Comparison of ENCODE assay signal across 1 cellular context in the genomic region with DNA sequence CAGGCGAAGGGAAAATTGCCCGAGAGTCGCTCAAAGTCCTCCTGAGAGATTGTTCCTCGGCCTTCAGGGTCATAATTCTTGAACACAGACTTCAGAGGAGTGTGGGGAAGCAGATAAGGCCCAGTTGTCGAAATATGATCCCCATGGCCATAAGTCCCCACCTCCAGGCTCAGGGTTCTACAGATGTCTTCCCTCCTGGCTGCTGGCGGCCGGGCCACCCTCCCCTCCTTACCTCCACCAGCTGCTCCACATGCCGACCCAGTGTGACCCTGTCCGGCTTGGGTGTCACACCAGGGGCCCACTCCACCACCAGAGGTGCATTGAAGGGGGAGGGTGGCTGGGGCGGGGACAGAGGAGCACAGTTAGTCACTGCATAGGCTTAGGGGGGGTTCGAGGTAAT.
TF ChIP-seq lines count a peak whose summit lies in the region.

No MANE protein-coding gene starts in this region.

TF ChIP-seq in K562, 482 proteins besides CTCF, POLR2A, EP300 and RAD21 (continued from another document and continues in another):
- TF ChIP-seq, protein P1, sequence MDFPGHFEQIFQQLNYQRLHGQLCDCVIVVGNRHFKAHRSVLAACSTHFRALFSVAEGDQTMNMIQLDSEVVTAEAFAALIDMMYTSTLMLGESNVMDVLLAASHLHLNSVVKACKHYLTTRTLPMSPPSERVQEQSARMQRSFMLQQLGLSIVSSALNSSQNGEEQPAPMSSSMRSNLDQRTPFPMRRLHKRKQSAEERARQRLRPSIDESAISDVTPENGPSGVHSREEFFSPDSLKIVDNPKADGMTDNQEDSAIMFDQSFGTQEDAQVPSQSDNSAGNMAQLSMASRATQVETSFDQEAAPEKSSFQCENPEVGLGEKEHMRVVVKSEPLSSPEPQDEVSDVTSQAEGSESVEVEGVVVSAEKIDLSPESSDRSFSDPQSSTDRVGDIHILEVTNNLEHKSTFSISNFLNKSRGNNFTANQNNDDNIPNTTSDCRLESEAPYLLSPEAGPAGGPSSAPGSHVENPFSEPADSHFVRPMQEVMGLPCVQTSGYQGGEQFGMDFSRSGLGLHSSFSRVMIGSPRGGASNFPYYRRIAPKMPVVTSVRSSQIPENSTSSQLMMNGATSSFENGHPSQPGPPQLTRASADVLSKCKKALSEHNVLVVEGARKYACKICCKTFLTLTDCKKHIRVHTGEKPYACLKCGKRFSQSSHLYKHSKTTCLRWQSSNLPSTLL (IDR thresholded peaks at IDR 0.05) = no peak
- TF ChIP-seq CHD1 (IDR thresholded peaks at IDR 0.05; ENCODE audit: low read length) = no peak
- no peak for TF ChIP-seq PRPF4 (IDR thresholded peaks at IDR 0.05; ENCODE audit: insufficient read depth, low read depth, low read length, poor library complexity, severe bottlenecking)
- TF ChIP-seq HOXB6 (CRISPR knock-in tag; IDR thresholded peaks at IDR 0.05; ENCODE audit: borderline replicate concordance) = no peak
- TF ChIP-seq SAP30 (IDR thresholded peaks at IDR 0.05; ENCODE audit: borderline replicate concordance, insufficient read depth, low read depth, low read length, poor library complexity, severe bottlenecking) = no peak
- TF ChIP-seq, protein P2, sequence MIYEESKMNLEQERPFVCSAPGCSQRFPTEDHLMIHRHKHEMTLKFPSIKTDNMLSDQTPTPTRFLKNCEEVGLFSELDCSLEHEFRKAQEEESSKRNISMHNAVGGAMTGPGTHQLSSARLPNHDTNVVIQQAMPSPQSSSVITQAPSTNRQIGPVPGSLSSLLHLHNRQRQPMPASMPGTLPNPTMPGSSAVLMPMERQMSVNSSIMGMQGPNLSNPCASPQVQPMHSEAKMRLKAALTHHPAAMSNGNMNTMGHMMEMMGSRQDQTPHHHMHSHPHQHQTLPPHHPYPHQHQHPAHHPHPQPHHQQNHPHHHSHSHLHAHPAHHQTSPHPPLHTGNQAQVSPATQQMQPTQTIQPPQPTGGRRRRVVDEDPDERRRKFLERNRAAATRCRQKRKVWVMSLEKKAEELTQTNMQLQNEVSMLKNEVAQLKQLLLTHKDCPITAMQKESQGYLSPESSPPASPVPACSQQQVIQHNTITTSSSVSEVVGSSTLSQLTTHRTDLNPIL (CRISPR knock-in tag; IDR thresholded peaks at IDR 0.05) = no peak
- TF ChIP-seq KDM1A (IDR thresholded peaks at IDR 0.05) = peak; percentile 17 to 63; a peak in 3 of 4 replicates
- TF ChIP-seq ZBTB11 (CRISPR knock-in tag; IDR thresholded peaks at IDR 0.05) = no peak
- TF ChIP-seq ZNF644 (tag; IDR thresholded peaks at IDR 0.05; ENCODE audit: low read depth) = no peak
- TF ChIP-seq CBX2 (IDR thresholded peaks at IDR 0.05; ENCODE audit: insufficient read depth, low read length, poor library complexity, severe bottlenecking) = no peak
- TF ChIP-seq PHTF2 (CRISPR knock-in tag; IDR thresholded peaks at IDR 0.05) = no peak
- no peak for TF ChIP-seq MITF (IDR thresholded peaks at IDR 0.05)
- no peak for TF ChIP-seq ATF6 (CRISPR knock-in tag; IDR thresholded peaks at IDR 0.05)
- no peak for TF ChIP-seq HDGF (IDR thresholded peaks at IDR 0.05)
- no peak for TF ChIP-seq MBD1 (CRISPR knock-in tag; IDR thresholded peaks at IDR 0.05)
- no peak for TF ChIP-seq MCM2 (IDR thresholded peaks at IDR 0.05; ENCODE audit: low read depth)
- TF ChIP-seq E2F6 (IDR thresholded peaks at IDR 0.05; ENCODE audit: borderline replicate concordance in 1 of 2, extremely low read depth in 1 of 2, insufficient read depth in 1 of 2, insufficient read length in 1 of 2, low read depth in 1 of 2, low read length in 1 of 2, poor library complexity in 1 of 2, severe bottlenecking in 1 of 2) = peak in 1 of 2 experiments; percentile 22
- no peak for TF ChIP-seq NR2F6 (CRISPR knock-in tag; IDR thresholded peaks at IDR 0.05)
- no peak for TF ChIP-seq KLF1 (tag; IDR thresholded peaks at IDR 0.05)
- TF ChIP-seq, protein P3, sequence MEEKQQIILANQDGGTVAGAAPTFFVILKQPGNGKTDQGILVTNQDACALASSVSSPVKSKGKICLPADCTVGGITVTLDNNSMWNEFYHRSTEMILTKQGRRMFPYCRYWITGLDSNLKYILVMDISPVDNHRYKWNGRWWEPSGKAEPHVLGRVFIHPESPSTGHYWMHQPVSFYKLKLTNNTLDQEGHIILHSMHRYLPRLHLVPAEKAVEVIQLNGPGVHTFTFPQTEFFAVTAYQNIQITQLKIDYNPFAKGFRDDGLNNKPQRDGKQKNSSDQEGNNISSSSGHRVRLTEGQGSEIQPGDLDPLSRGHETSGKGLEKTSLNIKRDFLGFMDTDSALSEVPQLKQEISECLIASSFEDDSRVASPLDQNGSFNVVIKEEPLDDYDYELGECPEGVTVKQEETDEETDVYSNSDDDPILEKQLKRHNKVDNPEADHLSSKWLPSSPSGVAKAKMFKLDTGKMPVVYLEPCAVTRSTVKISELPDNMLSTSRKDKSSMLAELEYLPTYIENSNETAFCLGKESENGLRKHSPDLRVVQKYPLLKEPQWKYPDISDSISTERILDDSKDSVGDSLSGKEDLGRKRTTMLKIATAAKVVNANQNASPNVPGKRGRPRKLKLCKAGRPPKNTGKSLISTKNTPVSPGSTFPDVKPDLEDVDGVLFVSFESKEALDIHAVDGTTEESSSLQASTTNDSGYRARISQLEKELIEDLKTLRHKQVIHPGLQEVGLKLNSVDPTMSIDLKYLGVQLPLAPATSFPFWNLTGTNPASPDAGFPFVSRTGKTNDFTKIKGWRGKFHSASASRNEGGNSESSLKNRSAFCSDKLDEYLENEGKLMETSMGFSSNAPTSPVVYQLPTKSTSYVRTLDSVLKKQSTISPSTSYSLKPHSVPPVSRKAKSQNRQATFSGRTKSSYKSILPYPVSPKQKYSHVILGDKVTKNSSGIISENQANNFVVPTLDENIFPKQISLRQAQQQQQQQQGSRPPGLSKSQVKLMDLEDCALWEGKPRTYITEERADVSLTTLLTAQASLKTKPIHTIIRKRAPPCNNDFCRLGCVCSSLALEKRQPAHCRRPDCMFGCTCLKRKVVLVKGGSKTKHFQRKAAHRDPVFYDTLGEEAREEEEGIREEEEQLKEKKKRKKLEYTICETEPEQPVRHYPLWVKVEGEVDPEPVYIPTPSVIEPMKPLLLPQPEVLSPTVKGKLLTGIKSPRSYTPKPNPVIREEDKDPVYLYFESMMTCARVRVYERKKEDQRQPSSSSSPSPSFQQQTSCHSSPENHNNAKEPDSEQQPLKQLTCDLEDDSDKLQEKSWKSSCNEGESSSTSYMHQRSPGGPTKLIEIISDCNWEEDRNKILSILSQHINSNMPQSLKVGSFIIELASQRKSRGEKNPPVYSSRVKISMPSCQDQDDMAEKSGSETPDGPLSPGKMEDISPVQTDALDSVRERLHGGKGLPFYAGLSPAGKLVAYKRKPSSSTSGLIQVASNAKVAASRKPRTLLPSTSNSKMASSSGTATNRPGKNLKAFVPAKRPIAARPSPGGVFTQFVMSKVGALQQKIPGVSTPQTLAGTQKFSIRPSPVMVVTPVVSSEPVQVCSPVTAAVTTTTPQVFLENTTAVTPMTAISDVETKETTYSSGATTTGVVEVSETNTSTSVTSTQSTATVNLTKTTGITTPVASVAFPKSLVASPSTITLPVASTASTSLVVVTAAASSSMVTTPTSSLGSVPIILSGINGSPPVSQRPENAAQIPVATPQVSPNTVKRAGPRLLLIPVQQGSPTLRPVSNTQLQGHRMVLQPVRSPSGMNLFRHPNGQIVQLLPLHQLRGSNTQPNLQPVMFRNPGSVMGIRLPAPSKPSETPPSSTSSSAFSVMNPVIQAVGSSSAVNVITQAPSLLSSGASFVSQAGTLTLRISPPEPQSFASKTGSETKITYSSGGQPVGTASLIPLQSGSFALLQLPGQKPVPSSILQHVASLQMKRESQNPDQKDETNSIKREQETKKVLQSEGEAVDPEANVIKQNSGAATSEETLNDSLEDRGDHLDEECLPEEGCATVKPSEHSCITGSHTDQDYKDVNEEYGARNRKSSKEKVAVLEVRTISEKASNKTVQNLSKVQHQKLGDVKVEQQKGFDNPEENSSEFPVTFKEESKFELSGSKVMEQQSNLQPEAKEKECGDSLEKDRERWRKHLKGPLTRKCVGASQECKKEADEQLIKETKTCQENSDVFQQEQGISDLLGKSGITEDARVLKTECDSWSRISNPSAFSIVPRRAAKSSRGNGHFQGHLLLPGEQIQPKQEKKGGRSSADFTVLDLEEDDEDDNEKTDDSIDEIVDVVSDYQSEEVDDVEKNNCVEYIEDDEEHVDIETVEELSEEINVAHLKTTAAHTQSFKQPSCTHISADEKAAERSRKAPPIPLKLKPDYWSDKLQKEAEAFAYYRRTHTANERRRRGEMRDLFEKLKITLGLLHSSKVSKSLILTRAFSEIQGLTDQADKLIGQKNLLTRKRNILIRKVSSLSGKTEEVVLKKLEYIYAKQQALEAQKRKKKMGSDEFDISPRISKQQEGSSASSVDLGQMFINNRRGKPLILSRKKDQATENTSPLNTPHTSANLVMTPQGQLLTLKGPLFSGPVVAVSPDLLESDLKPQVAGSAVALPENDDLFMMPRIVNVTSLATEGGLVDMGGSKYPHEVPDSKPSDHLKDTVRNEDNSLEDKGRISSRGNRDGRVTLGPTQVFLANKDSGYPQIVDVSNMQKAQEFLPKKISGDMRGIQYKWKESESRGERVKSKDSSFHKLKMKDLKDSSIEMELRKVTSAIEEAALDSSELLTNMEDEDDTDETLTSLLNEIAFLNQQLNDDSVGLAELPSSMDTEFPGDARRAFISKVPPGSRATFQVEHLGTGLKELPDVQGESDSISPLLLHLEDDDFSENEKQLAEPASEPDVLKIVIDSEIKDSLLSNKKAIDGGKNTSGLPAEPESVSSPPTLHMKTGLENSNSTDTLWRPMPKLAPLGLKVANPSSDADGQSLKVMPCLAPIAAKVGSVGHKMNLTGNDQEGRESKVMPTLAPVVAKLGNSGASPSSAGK (IDR thresholded peaks at IDR 0.05) = no peak
- TF ChIP-seq HNRNPUL1 (IDR thresholded peaks at IDR 0.05; ENCODE audit: low read length) = no peak
- TF ChIP-seq MYNN (IDR thresholded peaks at IDR 0.05) = peak; percentile 47; the same call in 1 of the 2 replicates
- no peak for TF ChIP-seq MYNN (CRISPR knock-in tag; IDR thresholded peaks at IDR 0.05)
